ENCODE assay signal across 7 cellular contexts in the genomic region with DNA sequence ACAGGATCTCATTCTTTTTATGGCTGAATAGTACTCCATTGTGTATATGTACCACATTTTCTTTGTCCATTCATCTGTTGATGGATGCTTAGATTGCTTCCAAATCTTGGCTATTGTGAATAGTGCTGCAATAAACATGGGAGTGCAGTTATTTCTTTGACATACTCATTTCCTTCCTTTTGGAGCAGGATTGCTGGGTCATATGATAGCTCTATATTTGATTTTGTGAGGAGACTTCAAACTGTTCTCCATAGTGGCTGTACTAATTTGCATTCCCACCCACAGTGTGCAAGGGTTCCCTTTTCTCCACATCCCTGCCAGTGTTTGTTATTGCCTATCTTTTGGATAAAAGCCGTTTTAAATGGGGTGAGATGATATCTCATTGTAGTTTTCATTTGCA. TPM values are rescaled to one million over a fixed set of nuclear protein-coding genes. Genes with fewer than 3 reads are reported as not detected.
DNase-seq lines count a peak whose midpoint lies in the region; ATAC-seq and TF ChIP-seq lines count a peak whose summit lies in the region.
"Not testable (repeated sequence)": the region's sequence is repeated elsewhere in the genome, so short reads cannot be mapped to it uniquely, and the experiment has no call there.

No MANE protein-coding gene starts in this region.

- TF ChIP-seq CTCF in chondrocyte (IDR thresholded peaks at IDR 0.05) = not testable (repeated sequence)

- H2BK12ac ChIP-seq in mesenchymal stem cell (ENCODE audit: low read length in 2 of 2) = not testable (repeated sequence)

- H3K79me1 ChIP-seq in mesenchymal stem cell (replicated peaks; ENCODE audit: low read length, poor library complexity, severe bottlenecking) = peaks cover 13% of the 10 kb centered on the region

- H4K8ac ChIP-seq in mesenchymal stem cell (ENCODE audit: low read length) = not testable (repeated sequence)

- not testable (repeated sequence) for H3K27me3 ChIP-seq in mesenchymal stem cell (ENCODE audit: control insufficient read depth in 1 of 2, insufficient read depth in 1 of 2, low read length in 2 of 2)

- not testable (repeated sequence) for H3K9me3 ChIP-seq in mesenchymal stem cell (ENCODE audit: control insufficient read depth, low read length)

- not testable (repeated sequence) for H3K36me3 ChIP-seq in mesenchymal stem cell (ENCODE audit: control insufficient read depth in 1 of 2, insufficient read depth in 2 of 2, low read depth in 1 of 2, low read length in 2 of 2)

- not testable (repeated sequence) for H3K27ac ChIP-seq in mesenchymal stem cell (ENCODE audit: low read length, poor library complexity, severe bottlenecking)

- ATAC-seq in T-cell (replicated peaks in 1 of 4); stimulated activated memory B cell treated with anti-CD40 and anti-IgM and Interleukin-4, amounts not matched to agents 10 μg/mL and 1 μg/mL and 100 μg/mL, for 72 hours: not testable (repeated sequence)

- H3K4ac ChIP-seq in mesenchymal stem cell (ENCODE audit: low read depth in 1 of 2, low read length in 2 of 2) = not testable (repeated sequence)

- H3K4me2 ChIP-seq in mesenchymal stem cell (ENCODE audit: low read length, poor library complexity, severe bottlenecking) = not testable (repeated sequence)

- not testable (repeated sequence) for H3K18ac ChIP-seq in mesenchymal stem cell (ENCODE audit: low read depth in 1 of 2, low read length in 2 of 2)

- H3K14ac ChIP-seq in mesenchymal stem cell (ENCODE audit: low read length in 2 of 2) = not testable (repeated sequence)

- DNase-seq in CD1c-positive myeloid dendritic cell (ENCODE audit: extremely low spot score) (peak; percentile 64), NCI-H526 (lab: John Stamatoyannopoulos, UW) (peak; percentile 84 to 88)
- DNase-seq in T-cell; chondrocyte (ENCODE audit: low spot score); mesenchymal stem cell: not testable (repeated sequence)

- peak overlapping the region; percentile 88 for H2AK5ac ChIP-seq in mesenchymal stem cell (ENCODE audit: low read length, severe bottlenecking)

- H3K4me3 Mint-ChIP-seq in T-cell; chondrocyte (ENCODE audit: unreplicated experiment); stimulated activated memory B cell treated with anti-CD40 and anti-IgM and Interleukin-4, amounts not matched to agents 10 μg/mL and 1 μg/mL and 100 μg/mL, for 72 hours: not testable (repeated sequence)
- H3K4me3 Mint-ChIP-seq in activated naive CD4-positive, alpha-beta T cell treated with anti-CD3 and anti-CD28 coated beads, Interleukin-2, amount 50 U/mL, for 24 hours = peak overlapping the region; percentile 4

- not testable (repeated sequence) for H3K9ac ChIP-seq in mesenchymal stem cell (ENCODE audit: low read length)

- peaks cover 23% of the 10 kb centered on the region for H3K36me3 Mint-ChIP-seq in T-cell
- peaks cover 25% of the 10 kb centered on the region for H3K36me3 Mint-ChIP-seq in activated naive CD4-positive, alpha-beta T cell treated with anti-CD3 and anti-CD28 coated beads, Interleukin-2, amount 50 U/mL, for 24 hours
- H3K36me3 Mint-ChIP-seq in chondrocyte (ENCODE audit: low read depth) = not testable (repeated sequence)
- H3K36me3 Mint-ChIP-seq in stimulated activated memory B cell treated with anti-CD40 and anti-IgM and Interleukin-4, amounts not matched to agents 10 μg/mL and 1 μg/mL and 100 μg/mL, for 72 hours = peaks cover 29% of the 10 kb centered on the region

- H3K4me1 Mint-ChIP-seq in T-cell (peaks cover 74 to 79% (median 76%) of the 10 kb centered on the region in 3 donors), chondrocyte (ENCODE audit: low read depth) (peaks cover 72% of the 10 kb centered on the region)
- H3K4me1 Mint-ChIP-seq in activated naive CD4-positive, alpha-beta T cell treated with anti-CD3 and anti-CD28 coated beads, Interleukin-2, amount 50 U/mL, for 24 hours = peaks cover 83% of the 10 kb centered on the region
- peaks cover 65% of the 10 kb centered on the region for H3K4me1 Mint-ChIP-seq in stimulated activated memory B cell treated with anti-CD40 and anti-IgM and Interleukin-4, amounts not matched to agents 10 μg/mL and 1 μg/mL and 100 μg/mL, for 72 hours

- not testable (repeated sequence) for H4K91ac ChIP-seq in mesenchymal stem cell (ENCODE audit: low read length)

- H3K4me1 ChIP-seq in mesenchymal stem cell (ENCODE audit: control insufficient read depth, insufficient read depth, low read depth, low read length) = peaks cover 15% of the 10 kb centered on the region

- H2BK15ac ChIP-seq in mesenchymal stem cell (ENCODE audit: low read depth, poor library complexity, severe bottlenecking) = not testable (repeated sequence)

- not testable (repeated sequence) for H3K27me3 Mint-ChIP-seq in T-cell; activated naive CD4-positive, alpha-beta T cell treated with anti-CD3 and anti-CD28 coated beads, Interleukin-2, amount 50 U/mL, for 24 hours; chondrocyte (ENCODE audit: low read depth); stimulated activated memory B cell treated with anti-CD40 and anti-IgM and Interleukin-4, amounts not matched to agents 10 μg/mL and 1 μg/mL and 100 μg/mL, for 72 hours

- POLR2A ChIA-PET in T-cell (lab: Charles Lee) = interaction anchor here in 1 of 2 donors (0.6 to 1.0 kb wide), 2 partner anchors 9 to 44 kb away, joined by 3 read pairs; no protein-coding TSS in a partner anchor

- CTCF ChIA-PET in T-cell (lab: Charles Lee) = interaction anchor here in 1 of 2 donors (2.4 kb wide), 1 partner anchor 45 kb away, joined by 8 read pairs; no protein-coding TSS in a partner anchor

- not testable (repeated sequence) for H2AFZ ChIP-seq in mesenchymal stem cell (ENCODE audit: low read depth, low read length)

- H3K4me3 ChIP-seq in mesenchymal stem cell (ENCODE audit: insufficient read depth in 1 of 2, low read depth in 1 of 2, low read length in 2 of 2) = not testable (repeated sequence)

- H3K27ac Mint-ChIP-seq in T-cell (peak overlapping the region; percentile 0 to 19), chondrocyte (ENCODE audit: unreplicated experiment) (peak overlapping the region; percentile 52)
- peak overlapping the region; percentile 44 for H3K27ac Mint-ChIP-seq in activated naive CD4-positive, alpha-beta T cell treated with anti-CD3 and anti-CD28 coated beads, Interleukin-2, amount 50 U/mL, for 24 hours
- peak overlapping the region; percentile 17 for H3K27ac Mint-ChIP-seq in stimulated activated memory B cell treated with anti-CD40 and anti-IgM and Interleukin-4, amounts not matched to agents 10 μg/mL and 1 μg/mL and 100 μg/mL, for 72 hours

- not testable (repeated sequence) for H3K9me3 Mint-ChIP-seq in T-cell; activated naive CD4-positive, alpha-beta T cell treated with anti-CD3 and anti-CD28 coated beads, Interleukin-2, amount 50 U/mL, for 24 hours; chondrocyte (ENCODE audit: low read depth); stimulated activated memory B cell treated with anti-CD40 and anti-IgM and Interleukin-4, amounts not matched to agents 10 μg/mL and 1 μg/mL and 100 μg/mL, for 72 hours

- H2BK120ac ChIP-seq in mesenchymal stem cell (ENCODE audit: low read depth, low read length) = not testable (repeated sequence)

- H3K23ac ChIP-seq in mesenchymal stem cell (ENCODE audit: low read length in 2 of 2) = not testable (repeated sequence)

- not testable (repeated sequence) for H2BK5ac ChIP-seq in mesenchymal stem cell (ENCODE audit: low read depth, low read length, poor library complexity, severe bottlenecking)

- 100% methylated on average over 1 of the region's 1 CpG for WGBS in mesenchymal stem cell

RNA-seq across cellular contexts. Expression of gene APH1B, which starts 40.3 kb away (rescaled TPM):
- 10 to 100 TPM; 17.0 to 27.4 (median 20.9) TPM for total RNA-seq in T-cell
- 12.0 to 20.1 TPM (median 17.4 TPM) in 3 replicates for total RNA-seq in chondrocyte
- polyA plus RNA-seq in mesenchymal stem cell (2013, experiment 1 of 2) = 18.6 TPM
- 17.5 TPM for polyA plus RNA-seq in mesenchymal stem cell (2013, experiment 2 of 2)

RNA-seq across cellular contexts. Expression of gene RAB8B, which starts 47.7 kb away (rescaled TPM):
- total RNA-seq in T-cell (10 to 100 TPM; 52.2 to 66.7 (median 55.7) TPM), chondrocyte (27.6 to 34.8 TPM (median 32.7 TPM) in 3 replicates)
- polyA plus RNA-seq in mesenchymal stem cell (2013, experiment 1 of 2) = 63.1 TPM
- polyA plus RNA-seq in mesenchymal stem cell (2013, experiment 2 of 2) = 60.0 TPM
